ENCODE assay signal across 8 cellular contexts in genomic region chr7:124929467-124930172, GRCh38. TPM values are rescaled to one million over a fixed set of nuclear protein-coding genes. Genes with fewer than 3 reads are reported as not detected.
DNase-seq lines count a peak whose midpoint lies in the region; ATAC-seq and TF ChIP-seq lines count a peak whose summit lies in the region.

TSS of gene POT1 (minus strand) at chr7:124929825. CDS start at chr7:124897173, 32,652 bp downstream.

- 0% methylated on average over 45 of the region's 45 CpGs for WGBS in heart right ventricle, 2 donors
- WGBS in upper lobe of left lung, 2 donors, result 1% methylated on average over 32 to 45 of the region's 45 CpGs

- H3K9me3 ChIP-seq in heart right ventricle, result no peaks in the 10 kb centered on the region
- H3K9me3 ChIP-seq in upper lobe of left lung, result no peaks in the 10 kb centered on the region

- H3K4me1 ChIP-seq in heart right ventricle (peaks cover 0 to 39% (median 28%) of the 10 kb centered on the region in 9 donors), upper lobe of left lung (peaks cover 5 to 8% (median 6%) of the 10 kb centered on the region in 4 donors)

- DNase-seq in GM13976 (ENCODE audit: low spot score) (peak; percentile 90), NCI-H146 treated with DMSO at 0.1 percent for 48 hours (lab: John Stamatoyannopoulos, UW; ENCODE audit: unreplicated experiment) (peak; percentile 95), amniotic epithelial cell (ENCODE audit: low read depth) (peak; percentile 99), heart right ventricle (peak; percentile 98 to 99), posterior cingulate gyrus (peak; percentile 97 to 100 (median 99)), upper lobe of left lung (peak; percentile 96 to 99)

- intact Hi-C loops in T-helper 1 cell treated with Interleukin-12 subunit alpha and Interleukin-12 subunit beta and Interleukin-4 antibody, amounts not matched to agents 30 ng/mL and 1 ng/mL, for 36 hours (cut with micrococcal nuclease), result loop anchor here (1.0 to 10.0 kb wide), 5 partner anchors 495 to 1775 kb away; partner anchors contain the start of genes IQUB, NDUFA5 and WASL
- intact Hi-C loops in heart right ventricle (cut with DNase I) (loop anchor here in 1 of 10 donors (5.0 kb wide), 1 partner anchor 43 kb away; no protein-coding TSS in a partner anchor), posterior cingulate gyrus (cut with DNase I) (no loop called here)

- H3K36me3 ChIP-seq in heart right ventricle, result peaks cover 0 to 16% (median 0%) of the 10 kb centered on the region in 9 donors
- H3K36me3 ChIP-seq in upper lobe of left lung, result no peaks in the 10 kb centered on the region

- in situ Hi-C loops in GM13976 (cut with MboI; ENCODE audit: low sequenced_read_pairs, unreplicated experiment), result no loop called here

- TF ChIP-seq CTCF in GM13976 (IDR thresholded peaks at IDR 0.05; ENCODE audit: borderline replicate concordance, control extremely low read depth, extremely low read depth, insufficient read depth, missing control alignments), result no peak
- TF ChIP-seq CTCF in heart right ventricle (IDR thresholded peaks at IDR 0.05), result no peak
- TF ChIP-seq CTCF in upper lobe of left lung (IDR thresholded peaks at IDR 0.05), result peak in 3 of 6 experiments; percentile 24 to 45 (median 35)

- TF ChIP-seq EP300 in upper lobe of left lung (IDR thresholded peaks at IDR 0.05), result peak in 1 of 4 donors; percentile 51

- H3K4me3 ChIP-seq in heart right ventricle (peak within 1 kb of the TSS; percentile 27 to 79 (median 66)), upper lobe of left lung (peak within 1 kb of the TSS; percentile 38 to 85 (median 68))

- peak within 1 kb of the TSS; percentile 55 to 91 (median 86) for H3K27ac ChIP-seq in heart right ventricle
- H3K27ac ChIP-seq in upper lobe of left lung, result peak within 1 kb of the TSS; percentile 83 to 89 (median 88)

- H3K27me3 ChIP-seq in heart right ventricle, result no peaks in the 10 kb centered on the region
- H3K27me3 ChIP-seq in upper lobe of left lung, result no peaks in the 10 kb centered on the region

- TF ChIP-seq POLR2A in upper lobe of left lung (IDR thresholded peaks at IDR 0.05), result peak in 1 of 4 donors; percentile 48

- ATAC-seq in HG02870 (IDR thresholded peaks at IDR 0.05; ENCODE audit: unreplicated experiment), result peak; percentile 100
- ATAC-seq in heart right ventricle, result peak; percentile 100
- ATAC-seq in upper lobe of left lung (ENCODE audit: low FRiP score in 2 of 2), result peak; percentile 100

RNA-seq across cellular contexts. Expression of gene POT1, which starts in this region (rescaled TPM):
- 26.2 and 27.1 TPM in 2 replicates for total RNA-seq in T-helper 1 cell treated with Interleukin-12 subunit alpha and Interleukin-12 subunit beta and Interleukin-4 antibody, amounts not matched to agents 30 ng/mL and 1 ng/mL, for 36 hours
- total RNA-seq in heart right ventricle (10 to 100 TPM; 12.7 to 24.7 (median 15.5) TPM), upper lobe of left lung (10 to 100 TPM in 5 of 6 donors, 1 to 10 TPM in 1; 9.3 to 26.7 (median 14.7) TPM)
- 10 to 100 TPM in 1 of 2 donors, 1 to 10 TPM in 1; 5.1 to 16.8 TPM for polyA plus RNA-seq in heart right ventricle

Comparison
In these comparisons a context has a peak if more than half of its experiments do, and no peak if none do; other contexts are left out.
1. Peak in every context shown above with its lines: DNase-seq, ATAC-seq, H3K4me3 ChIP-seq and H3K27ac ChIP-seq.